Comparison of ENCODE assay signal across 1 cellular context in genomic region chr2:85669549-85669948, GRCh38.
TF ChIP-seq lines count a peak whose summit lies in the region.

No MANE protein-coding gene starts in this region.

TF ChIP-seq in H1, 55 proteins besides CTCF, POLR2A, EP300 and RAD21:
- TF ChIP-seq EGR1 (IDR thresholded peaks at IDR 0.05; ENCODE audit: borderline replicate concordance, low read depth, low read length) (no peak), TBP (IDR thresholded peaks at IDR 0.05; ENCODE audit: low read depth, low read length) (no peak), SP4 (IDR thresholded peaks at IDR 0.05; ENCODE audit: low read length) (no peak), NANOG (IDR thresholded peaks at IDR 0.05; ENCODE audit: insufficient read depth, low read depth, low read length, poor library complexity, severe bottlenecking) (no peak), TAF1 (IDR thresholded peaks at IDR 0.05; ENCODE audit: low read depth, low read length) (no peak), CHD7 (IDR thresholded peaks at IDR 0.05; ENCODE audit: insufficient replicate concordance, low read length) (no peak), CTBP2 (IDR thresholded peaks at IDR 0.05; ENCODE audit: borderline replicate concordance, insufficient read depth, insufficient read length, low read length) (no peak), TAF7 (optimal IDR thresholded peaks at IDR 0.05; ENCODE audit: borderline replicate concordance, low read depth, low read length) (no peak), ASH2L (IDR thresholded peaks at IDR 0.05; ENCODE audit: low read length) (no peak), PHF8 (conservative IDR thresholded peaks at IDR 0.05; ENCODE audit: low read depth, low read length) (no peak), GTF2F1 (IDR thresholded peaks at IDR 0.05; ENCODE audit: borderline replicate concordance, low read depth, low read length) (no peak)
- TF ChIP-seq, protein P1, sequence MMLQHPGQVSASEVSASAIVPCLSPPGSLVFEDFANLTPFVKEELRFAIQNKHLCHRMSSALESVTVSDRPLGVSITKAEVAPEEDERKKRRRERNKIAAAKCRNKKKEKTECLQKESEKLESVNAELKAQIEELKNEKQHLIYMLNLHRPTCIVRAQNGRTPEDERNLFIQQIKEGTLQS (IDR thresholded peaks at IDR 0.05; ENCODE audit: insufficient read depth, low read depth, low read length), result no peak
